Comparison of ENCODE assay signal across 8 cellular contexts in the genomic region with DNA sequence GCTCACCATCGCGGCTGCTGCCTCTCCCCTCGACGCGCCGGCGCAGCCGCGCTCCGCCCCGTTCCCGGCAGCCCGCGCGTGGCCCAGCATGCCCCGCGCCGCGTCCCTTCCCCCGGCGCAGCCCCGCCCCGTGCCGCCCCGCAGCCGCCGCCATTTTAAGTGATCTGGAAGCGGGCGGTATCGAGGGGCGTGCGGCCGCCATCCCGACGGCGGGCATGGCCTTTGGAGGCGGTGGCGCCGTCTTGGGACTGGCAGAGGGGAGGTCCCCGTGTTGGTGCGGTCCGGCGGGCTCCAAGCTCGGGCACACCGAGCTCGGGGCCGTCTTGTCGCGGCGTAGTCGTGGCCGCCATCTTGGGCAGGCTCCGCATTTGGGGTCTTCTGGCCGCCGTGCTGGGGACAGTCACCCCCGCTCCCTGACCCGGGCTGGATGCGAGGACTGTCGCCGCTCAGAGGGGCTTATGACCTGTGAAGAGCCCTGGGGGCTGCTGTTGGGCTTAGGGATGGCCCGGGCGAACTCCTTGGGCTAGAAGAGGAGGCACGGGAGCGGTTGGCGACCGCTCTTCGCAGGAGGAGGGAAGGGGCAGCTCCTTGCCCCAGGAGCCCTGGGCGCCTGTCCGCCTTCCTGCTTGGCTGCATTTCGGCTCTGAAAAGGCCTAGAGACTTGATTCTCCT.
DNase-seq lines count a peak whose midpoint lies in the region; ATAC-seq and TF ChIP-seq lines count a peak whose summit lies in the region.

Gene ELOB, minus strand, starts transcription at position 50 of the 672 bp plus-strand sequence. Its CDS starts 41 bp downstream, at position 9.

- no peak for TF ChIP-seq CTCF in VCaP (conservative IDR thresholded peaks at IDR 0.05)

- H3K27me3 ChIP-seq in iPS-20b (ENCODE audit: insufficient read depth, low read length) = no peaks in the 10 kb centered on the region

- peak within 1 kb of the TSS; percentile 96 for H3K27ac ChIP-seq in VCaP
- peak within 1 kb of the TSS; percentile 89 for H3K27ac ChIP-seq in iPS-20b (ENCODE audit: low read length)
- peak within 1 kb of the TSS; percentile 94 to 100 (median 100) for H3K27ac ChIP-seq in skin epidermis

- peak; percentile 61 for ATAC-seq in HG02938 (IDR thresholded peaks at IDR 0.05; ENCODE audit: unreplicated experiment)

- peak within 1 kb of the TSS; percentile 100 for H3K9ac ChIP-seq in iPS-20b (ENCODE audit: low read depth, low read length)

- peak within 1 kb of the TSS; percentile 96 for H3K4me3 ChIP-seq in iPS-20b (ENCODE audit: low read length)
- peak within 1 kb of the TSS; percentile 84 to 98 (median 95) for H3K4me3 ChIP-seq in skin epidermis

- no peaks in the 10 kb centered on the region for H3K4me1 ChIP-seq in iPS-20b (ENCODE audit: insufficient read depth, low read length)

- no peaks in the 10 kb centered on the region for H3K9me3 ChIP-seq in iPS-20b (ENCODE audit: insufficient read depth, low read depth, low read length)

- DNase-seq in NCI-H1436 (lab: John Stamatoyannopoulos, UW) (peak; percentile 74), NCI-H1436 treated with DMSO at 0.1 percent for 48 hours (lab: John Stamatoyannopoulos, UW) (no peak), NCI-H2107 (lab: John Stamatoyannopoulos, UW) (peak; percentile 73), T47D (ENCODE audit: low read depth in 1 of 2, low spot score in 1 of 2) (peak; percentile 88 to 91)

- in situ Hi-C loops in T47D (cut with HindIII; ENCODE audit: low pct_unique_long_range_greater_than_20kb, low sequenced_read_pairs) = no loop called here

- H3K36me3 ChIP-seq in iPS-20b (ENCODE audit: insufficient read depth, low read depth, low read length) = peaks cover 32% of the 10 kb centered on the region
